Comparison of ENCODE assay signal across 22 cellular contexts in genomic region chr7:144785491-144785890, GRCh38.
"Had no signal": no experiment of that assay in that cellular context is flagged by ENCODE, and none has a peak within 500 bp of the region (broad histone marks: within the 10 kb centered on the region; RNA-seq: fewer than 3 reads in every experiment).

No MANE protein-coding gene starts in this region.

- FAIRE-seq: frontal cortex, small intestine had no signal

- ATAC-seq: left colon; lower lobe of right lung; naive thymus-derived CD8-positive, alpha-beta T cell; right lobe of liver; stimulated activated naive CD8-positive, alpha-beta T cell treated with anti-CD3 and anti-CD28 coated beads, Interleukin-15, amount 100 ng/mL, for 72 hours had no signal

- DNase-seq: dorsolateral prefrontal cortex; effector CD4-positive, alpha-beta T cell; hypothalamus; immature natural killer cell; islet precursor cell; kidney glomerular epithelial cell; left colon; left ventricle myocardium inferior; lower lobe of right lung; naive thymus-derived CD8-positive, alpha-beta T cell; nephron progenitor cell; nucleus accumbens; posterior cingulate gyrus; right lobe of liver; small intestine; stimulated activated CD4-positive, alpha-beta T cell treated with anti-CD3 and anti-CD28 coated beads, Interleukin-1b, Interleukin-23, amount 100 ng/mL, for 48 hours; stimulated activated CD4-positive, alpha-beta T cell treated with anti-CD3 and anti-CD28 coated beads, Interleukin-4, amount 100 ng/mL, for 1 hour; stimulated activated CD8-positive, alpha-beta memory T cell treated with anti-CD3 and anti-CD28 coated beads, Interleukin-4, amount 100 ng/mL, for 48 hours; stimulated activated naive CD4-positive, alpha-beta T cell; stimulated activated naive CD8-positive, alpha-beta T cell treated with anti-CD3 and anti-CD28 coated beads, Interleukin-15, amount 100 ng/mL, for 72 hours; transverse colon had no signal
